8 cellular contexts compared by ENCODE assay signal in genomic region chr2:60555794-60556161, GRCh38. TPM values are rescaled to one million over a fixed set of nuclear protein-coding genes. Genes with fewer than 3 reads are reported as not detected.
DNase-seq lines count a peak whose midpoint lies in the region; ATAC-seq and TF ChIP-seq lines count a peak whose summit lies in the region.

No MANE protein-coding gene starts in this region.

- intact Hi-C loops in prostate gland (cut with DNase I): no loop called here

- 0% methylated on average over 5 of the region's 5 CpGs for WGBS in ectodermal cell, 2 experiments
- WGBS in prostate gland: 11% methylated on average over 5 of the region's 5 CpGs

- no peak for TF ChIP-seq POLR2A in prostate gland (IDR thresholded peaks at IDR 0.05)

- no peak for TF ChIP-seq CTCF in 22Rv1 (IDR thresholded peaks at IDR 0.05)
- no peak for TF ChIP-seq CTCF in prostate gland (IDR thresholded peaks at IDR 0.05)

- H3K9me3 ChIP-seq in KOPT-K1 (ENCODE audit: insufficient read depth, low read length, poor library complexity, severe bottlenecking): no peaks in the 10 kb centered on the region
- H3K9me3 ChIP-seq in ectodermal cell (ENCODE audit: control insufficient read depth, low read length): no peaks in the 10 kb centered on the region
- H3K9me3 ChIP-seq in prostate gland: no peaks in the 10 kb centered on the region

- H3K36me3 ChIP-seq in KOPT-K1 (ENCODE audit: insufficient read depth, low read length): no peaks in the 10 kb centered on the region
- no peaks in the 10 kb centered on the region for H3K36me3 ChIP-seq in ectodermal cell (ENCODE audit: control insufficient read depth, insufficient read depth, low read length)
- H3K36me3 ChIP-seq in prostate gland: no peaks in the 10 kb centered on the region

- no peak for DNase-seq in prostate gland (ENCODE audit: low spot score)
- DNase-seq in activated effector memory CD4-positive, alpha-beta T cell treated with anti-CD3 and anti-CD28 coated beads, Interleukin-2, amount 50 U/mL, for 16 hours: no peak
- DNase-seq in NCI-H1417 treated with DMSO at 0.1 percent for 48 hours (lab: John Stamatoyannopoulos, UW): no peak
- DNase-seq in COR-L47 (lab: John Stamatoyannopoulos, UW): no peak

- H3K27me3 ChIP-seq in ectodermal cell (ENCODE audit: control insufficient read depth, insufficient read depth, low read length, poor library complexity, severe bottlenecking) (peaks cover 77% of the 10 kb centered on the region), prostate gland (replicated peaks; ENCODE audit: insufficient read depth) (peaks cover 4% of the 10 kb centered on the region)

- peak; percentile 8 for ATAC-seq in GM18870 (IDR thresholded peaks at IDR 0.05; ENCODE audit: unreplicated experiment)

- H3K4me1 ChIP-seq in ectodermal cell (ENCODE audit: control insufficient read depth, insufficient read depth, low read length): peaks cover 26% of the 10 kb centered on the region
- H3K4me1 ChIP-seq in prostate gland (replicated peaks): no peaks in the 10 kb centered on the region

- H3K4me3 ChIP-seq in ectodermal cell (ENCODE audit: insufficient read depth, low read depth, low read length) (peak overlapping the region; percentile 50), prostate gland (peak overlapping the region; percentile 53 to 61)

- H3K27ac ChIP-seq in 22Rv1 (peak overlapping the region; percentile 29; the same call in 1 of the 2 replicates), KOPT-K1 (ENCODE audit: low read depth, low read length, poor library complexity, severe bottlenecking) (peak overlapping the region; percentile 89), ectodermal cell (ENCODE audit: insufficient read depth, low read depth, low read length, poor library complexity, severe bottlenecking) (no peak overlapping the region), prostate gland (peak overlapping the region; percentile 76 to 82)

RNA-seq across cellular contexts. Expression of gene BCL11A, which starts 2.3 kb away (rescaled TPM):
- polyA plus RNA-seq in ectodermal cell (2013, experiment 1 of 4): 1.8 TPM
- polyA plus RNA-seq in ectodermal cell (2013, experiment 2 of 4): 0.82 TPM
- polyA plus RNA-seq in ectodermal cell (2013, experiment 3 of 4): 1.9 TPM
- polyA plus RNA-seq in ectodermal cell (2013, experiment 4 of 4): 1.9 TPM
- 10 to 100 TPM; 14.6 to 22.2 TPM for total RNA-seq in prostate gland
